Comparison of ENCODE assay signal across 8 cellular contexts in genomic region chr15:90666135-90666909, GRCh38. TPM values are rescaled to one million over a fixed set of nuclear protein-coding genes. Genes with fewer than 3 reads are reported as not detected.
DNase-seq lines count a peak whose midpoint lies in the region; ATAC-seq and TF ChIP-seq lines count a peak whose summit lies in the region.

No MANE protein-coding gene starts in this region.

- no peaks in the 10 kb centered on the region for H3K27me3 Mint-ChIP-seq in T-helper 2 cell treated with Interferon-gamma antibody and Interleukin-4, amounts not matched to agents 5 μg/mL and 100 μg/mL, for 36 hours (ENCODE audit: low read depth)
- H3K27me3 Mint-ChIP-seq in activated B cell treated with CpG ODN at 0.5 μM for 24 hours: peaks cover 12% of the 10 kb centered on the region

- peak overlapping the region; percentile 95 for H3K27ac Mint-ChIP-seq in T-helper 2 cell treated with Interferon-gamma antibody and Interleukin-4, amounts not matched to agents 5 μg/mL and 100 μg/mL, for 36 hours
- peak overlapping the region; percentile 84 for H3K27ac Mint-ChIP-seq in activated B cell treated with CpG ODN at 0.5 μM for 24 hours

- no peak for ATAC-seq in activated B cell treated with CpG ODN at 0.5 μM for 24 hours (ENCODE audit: low read depth)
- no peak for ATAC-seq in foreskin keratinocyte

- H3K4me3 ChIP-seq in stomach smooth muscle (ENCODE audit: low read length in 2 of 2): peak overlapping the region; percentile 69 to 82

- peaks cover 24% of the 10 kb centered on the region for H3K36me3 Mint-ChIP-seq in T-helper 2 cell treated with Interferon-gamma antibody and Interleukin-4, amounts not matched to agents 5 μg/mL and 100 μg/mL, for 36 hours (ENCODE audit: low read depth)
- H3K36me3 Mint-ChIP-seq in activated B cell treated with CpG ODN at 0.5 μM for 24 hours (ENCODE audit: low read depth): no peaks in the 10 kb centered on the region

- no peaks in the 10 kb centered on the region for H3K9me3 ChIP-seq in stomach smooth muscle (ENCODE audit: control insufficient read depth in 2 of 2, low read length in 2 of 2)

- H3K27ac ChIP-seq in foreskin keratinocyte: peak overlapping the region; percentile 76
- peak overlapping the region; percentile 62 for H3K27ac ChIP-seq in stomach smooth muscle (ENCODE audit: low read length)

- DNase-seq in T-helper 2 cell treated with Interferon-gamma antibody and Interleukin-4, amounts not matched to agents 5 μg/mL and 100 μg/mL, for 36 hours (ENCODE audit: low spot score): no peak
- DNase-seq in T-helper 2 cell (no peak), activated B cell treated with CpG ODN at 0.5 μM for 24 hours (no peak), foreskin keratinocyte (no peak), inferior parietal cortex (ENCODE audit: extremely low spot score) (no peak), DMS114 treated with DMSO at 0.1 percent for 48 hours (lab: John Stamatoyannopoulos, UW; ENCODE audit: unreplicated experiment) (no peak)
- no peak for DNase-seq in activated CD4-positive, CD25-positive, alpha-beta regulatory T cell (lab: John Stamatoyannopoulos, UW)

- H3K4me1 ChIP-seq in foreskin keratinocyte: peaks cover 14% of the 10 kb centered on the region
- H3K4me1 ChIP-seq in stomach smooth muscle (ENCODE audit: control insufficient read depth, insufficient read depth, low read length): peaks cover 6% of the 10 kb centered on the region

- H3K9me3 Mint-ChIP-seq in T-helper 2 cell treated with Interferon-gamma antibody and Interleukin-4, amounts not matched to agents 5 μg/mL and 100 μg/mL, for 36 hours: peaks cover 5% of the 10 kb centered on the region
- H3K9me3 Mint-ChIP-seq in activated B cell treated with CpG ODN at 0.5 μM for 24 hours: no peaks in the 10 kb centered on the region

- peak overlapping the region; percentile 68 to 89 for H3K9ac ChIP-seq in stomach smooth muscle (ENCODE audit: low read length in 2 of 2)

- POLR2A ChIA-PET in activated B cell treated with CpG ODN at 0.5 μM for 24 hours (lab: Charles Lee): interaction anchor here (0.6 to 2.3 kb wide), 6 partner anchors 18 to 265 kb away, joined by 3 to 8 read pairs (median 4); no protein-coding TSS in a partner anchor

- no peaks in the 10 kb centered on the region for H3K27me3 ChIP-seq in foreskin keratinocyte
- peaks cover 0 to 2% of the 10 kb centered on the region in 2 donors for H3K27me3 ChIP-seq in stomach smooth muscle (ENCODE audit: control insufficient read depth in 1 of 2, insufficient read depth in 2 of 2, low read length in 2 of 2)

- peak overlapping the region; percentile 83 for H3K4me3 Mint-ChIP-seq in T-helper 2 cell treated with Interferon-gamma antibody and Interleukin-4, amounts not matched to agents 5 μg/mL and 100 μg/mL, for 36 hours
- H3K4me3 Mint-ChIP-seq in activated B cell treated with CpG ODN at 0.5 μM for 24 hours: peak overlapping the region; percentile 85

- intact Hi-C loops in activated B cell treated with CpG ODN at 0.5 μM for 24 hours (cut with micrococcal nuclease): loop anchor here (5.0 to 10.0 kb wide), 3 partner anchors 121 to 472 kb away; partner anchors contain the start of gene HDDC3

- TF ChIP-seq CTCF in activated B cell treated with CpG ODN at 0.5 μM for 24 hours (IDR thresholded peaks at IDR 0.05) (no peak), foreskin keratinocyte (conservative IDR thresholded peaks at IDR 0.05) (no peak)

- CTCF ChIA-PET in activated B cell treated with CpG ODN at 0.5 μM for 24 hours (lab: Charles Lee): interaction anchor here (0.7 to 1.2 kb wide), 4 partner anchors 19 to 219 kb away, joined by 3 to 4 read pairs (median 3); no protein-coding TSS in a partner anchor

- H3K36me3 ChIP-seq in stomach smooth muscle (ENCODE audit: control insufficient read depth in 2 of 2, insufficient read depth in 2 of 2, low read length in 2 of 2): no peaks in the 10 kb centered on the region

- H3K4me1 Mint-ChIP-seq in T-helper 2 cell treated with Interferon-gamma antibody and Interleukin-4, amounts not matched to agents 5 μg/mL and 100 μg/mL, for 36 hours (ENCODE audit: low read depth): peaks cover 42% of the 10 kb centered on the region
- peaks cover 47% of the 10 kb centered on the region for H3K4me1 Mint-ChIP-seq in activated B cell treated with CpG ODN at 0.5 μM for 24 hours

RNA-seq across cellular contexts. Expression of gene BLM, which starts 50.8 kb away (rescaled TPM):
- total RNA-seq in activated B cell treated with CpG ODN at 0.5 μM for 24 hours (18.2 and 23.4 TPM in 2 replicates), foreskin keratinocyte (13.3 and 16.7 TPM in 2 replicates)
- polyA plus RNA-seq in foreskin keratinocyte: 11.3 and 16.0 TPM in 2 replicates
